1 cellular context compared by ENCODE assay signal in the genomic region with DNA sequence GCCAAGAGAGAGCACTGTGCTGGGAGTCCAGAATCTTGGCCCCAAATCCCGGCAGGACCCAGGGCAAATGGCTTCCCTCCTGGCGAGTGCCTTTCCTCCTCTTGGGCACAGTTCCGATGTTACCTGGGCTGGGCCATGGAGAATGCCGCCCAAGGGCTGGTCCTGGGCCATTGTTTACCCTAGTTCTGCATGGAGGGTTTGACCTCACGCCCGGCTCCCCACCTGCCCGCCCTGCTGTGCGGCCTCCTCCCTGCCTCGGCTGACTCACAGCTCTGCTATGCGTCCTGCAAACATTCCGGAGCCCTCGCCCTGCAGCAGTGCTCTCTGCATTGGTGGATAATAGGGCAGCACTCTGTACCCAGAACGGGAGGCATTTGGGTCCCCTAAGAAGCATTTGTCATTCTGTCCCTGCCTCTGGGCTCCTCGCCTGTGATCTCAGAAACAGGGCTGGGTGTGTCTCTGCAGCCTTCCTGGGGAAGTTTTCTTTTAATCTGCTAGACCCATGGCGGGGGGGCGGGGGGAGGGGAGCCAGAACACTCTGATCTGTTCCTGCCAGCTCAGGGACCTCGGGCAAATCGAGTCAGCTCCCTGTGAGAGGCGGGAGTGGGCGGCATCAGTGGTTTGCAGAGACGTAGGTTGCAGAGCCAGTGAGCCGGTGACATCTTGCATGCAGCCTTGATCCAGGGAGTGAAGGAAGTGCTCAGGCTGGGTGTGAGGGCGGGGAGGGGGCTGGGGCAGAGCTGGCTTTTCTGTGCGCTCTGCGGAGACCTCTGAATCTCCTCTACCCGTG.
A peak's percentile ranks its signal among the peaks of the same experiment; 100 is the strongest.
TF ChIP-seq lines count a peak whose summit lies in the region.

No MANE protein-coding gene starts in this region.

TF ChIP-seq in HepG2, 621 proteins besides CTCF, POLR2A, EP300 and RAD21 (continued from another document and continues in another):
- TF ChIP-seq SOX5 (CRISPR knock-in tag; IDR thresholded peaks at IDR 0.05; ENCODE audit: borderline replicate concordance) (peak; percentile 82), ZNF816 (CRISPR knock-in tag; IDR thresholded peaks at IDR 0.05; ENCODE audit: borderline replicate concordance) (no peak), ZNF670 (CRISPR knock-in tag; IDR thresholded peaks at IDR 0.05; ENCODE audit: borderline replicate concordance) (no peak), ZNF788 (CRISPR knock-in tag; IDR thresholded peaks at IDR 0.05; ENCODE audit: borderline replicate concordance) (peak; percentile 73; the same call in 1 of the 2 replicates), ZNF207 (IDR thresholded peaks at IDR 0.05; ENCODE audit: borderline replicate concordance) (no peak), SP5 (CRISPR knock-in tag; IDR thresholded peaks at IDR 0.05; ENCODE audit: borderline replicate concordance, low read depth) (peak; percentile 62), NFKBIZ (CRISPR knock-in tag; IDR thresholded peaks at IDR 0.05) (0 out of 2 replicates have a peak, but pooled peaks have one; percentile 65), RXRB (CRISPR knock-in tag; IDR thresholded peaks at IDR 0.05; ENCODE audit: borderline replicate concordance) (peak; percentile 81; the same call in 1 of the 2 replicates), CBX5 (CRISPR knock-in tag; IDR thresholded peaks at IDR 0.05; ENCODE audit: borderline replicate concordance) (peak; percentile 79; the same call in 1 of the 2 replicates), FOXP1 (IDR thresholded peaks at IDR 0.05) (no peak), FOXP1 (CRISPR knock-in tag; IDR thresholded peaks at IDR 0.05) (peak; percentile 45; the same call in 1 of the 2 replicates), JUNB (CRISPR knock-in tag; IDR thresholded peaks at IDR 0.05; ENCODE audit: borderline replicate concordance) (peak; percentile 99), THAP7 (CRISPR knock-in tag; IDR thresholded peaks at IDR 0.05) (no peak), ZNF343 (CRISPR knock-in tag; IDR thresholded peaks at IDR 0.05) (no peak), YY1 (IDR thresholded peaks at IDR 0.05; ENCODE audit: insufficient read depth, insufficient replicate concordance, low read depth, low read length) (peak; percentile 33), ARNT (IDR thresholded peaks at IDR 0.05) (no peak), GLI4 (CRISPR knock-in tag; IDR thresholded peaks at IDR 0.05; ENCODE audit: borderline replicate concordance) (no peak), ZNF703 (CRISPR knock-in tag; IDR thresholded peaks at IDR 0.05; ENCODE audit: borderline replicate concordance) (no peak), ZSCAN25 (CRISPR knock-in tag; IDR thresholded peaks at IDR 0.05) (peak; percentile 99), KLF12 (CRISPR knock-in tag; IDR thresholded peaks at IDR 0.05; ENCODE audit: borderline replicate concordance) (0 out of 2 replicates have a peak, but pooled peaks have one; percentile 46), ZNF160 (CRISPR knock-in tag; IDR thresholded peaks at IDR 0.05) (no peak), HINFP (CRISPR knock-in tag; IDR thresholded peaks at IDR 0.05; ENCODE audit: low read depth) (no peak), ATM (IDR thresholded peaks at IDR 0.05; ENCODE audit: borderline replicate concordance) (no peak), MYC (CRISPR knock-in tag; IDR thresholded peaks at IDR 0.05; ENCODE audit: borderline replicate concordance) (peak; percentile 23; the same call in 1 of the 2 replicates), MIER2 (CRISPR knock-in tag; IDR thresholded peaks at IDR 0.05) (no peak), ZBED4 (CRISPR knock-in tag; IDR thresholded peaks at IDR 0.05; ENCODE audit: borderline replicate concordance) (peak; percentile 48; the same call in 1 of the 2 replicates), ZBTB21 (CRISPR knock-in tag; IDR thresholded peaks at IDR 0.05) (peak; percentile 71; the same call in 1 of the 2 replicates), SALL1 (CRISPR knock-in tag; IDR thresholded peaks at IDR 0.05) (peak; percentile 79), RCOR2 (CRISPR knock-in tag; IDR thresholded peaks at IDR 0.05) (peak; percentile 60; the same call in 1 of the 2 replicates), ZNF337 (CRISPR knock-in tag; IDR thresholded peaks at IDR 0.05; ENCODE audit: borderline replicate concordance, low read depth) (no peak), DMAP1 (CRISPR knock-in tag; IDR thresholded peaks at IDR 0.05) (no peak), KMT2A (CRISPR knock-in tag; IDR thresholded peaks at IDR 0.05) (no peak), PBX2 (CRISPR knock-in tag; IDR thresholded peaks at IDR 0.05) (no peak), TEAD3 (CRISPR knock-in tag; optimal IDR thresholded peaks at IDR 0.05; ENCODE audit: borderline replicate concordance) (peak; percentile 100), MTA1 (CRISPR knock-in tag; IDR thresholded peaks at IDR 0.05; ENCODE audit: borderline replicate concordance) (peak; percentile 72; the same call in 1 of the 2 replicates), ZNF746 (CRISPR knock-in tag; IDR thresholded peaks at IDR 0.05) (peak; percentile 74), ZNF430 (CRISPR knock-in tag; IDR thresholded peaks at IDR 0.05) (no peak), ZNF354B (CRISPR knock-in tag; IDR thresholded peaks at IDR 0.05) (no peak), ZNF230 (CRISPR knock-in tag; IDR thresholded peaks at IDR 0.05) (no peak), PHF21A (CRISPR knock-in tag; IDR thresholded peaks at IDR 0.05) (peak; percentile 84), ZFP82 (CRISPR knock-in tag; IDR thresholded peaks at IDR 0.05; ENCODE audit: borderline replicate concordance) (no peak), ZNF557 (CRISPR knock-in tag; IDR thresholded peaks at IDR 0.05) (no peak), ZNF614 (CRISPR knock-in tag; IDR thresholded peaks at IDR 0.05; ENCODE audit: borderline replicate concordance) (peak; percentile 51; the same call in 1 of the 2 replicates), EED (CRISPR knock-in tag; IDR thresholded peaks at IDR 0.05) (no peak)
- TF ChIP-seq, protein P1, sequence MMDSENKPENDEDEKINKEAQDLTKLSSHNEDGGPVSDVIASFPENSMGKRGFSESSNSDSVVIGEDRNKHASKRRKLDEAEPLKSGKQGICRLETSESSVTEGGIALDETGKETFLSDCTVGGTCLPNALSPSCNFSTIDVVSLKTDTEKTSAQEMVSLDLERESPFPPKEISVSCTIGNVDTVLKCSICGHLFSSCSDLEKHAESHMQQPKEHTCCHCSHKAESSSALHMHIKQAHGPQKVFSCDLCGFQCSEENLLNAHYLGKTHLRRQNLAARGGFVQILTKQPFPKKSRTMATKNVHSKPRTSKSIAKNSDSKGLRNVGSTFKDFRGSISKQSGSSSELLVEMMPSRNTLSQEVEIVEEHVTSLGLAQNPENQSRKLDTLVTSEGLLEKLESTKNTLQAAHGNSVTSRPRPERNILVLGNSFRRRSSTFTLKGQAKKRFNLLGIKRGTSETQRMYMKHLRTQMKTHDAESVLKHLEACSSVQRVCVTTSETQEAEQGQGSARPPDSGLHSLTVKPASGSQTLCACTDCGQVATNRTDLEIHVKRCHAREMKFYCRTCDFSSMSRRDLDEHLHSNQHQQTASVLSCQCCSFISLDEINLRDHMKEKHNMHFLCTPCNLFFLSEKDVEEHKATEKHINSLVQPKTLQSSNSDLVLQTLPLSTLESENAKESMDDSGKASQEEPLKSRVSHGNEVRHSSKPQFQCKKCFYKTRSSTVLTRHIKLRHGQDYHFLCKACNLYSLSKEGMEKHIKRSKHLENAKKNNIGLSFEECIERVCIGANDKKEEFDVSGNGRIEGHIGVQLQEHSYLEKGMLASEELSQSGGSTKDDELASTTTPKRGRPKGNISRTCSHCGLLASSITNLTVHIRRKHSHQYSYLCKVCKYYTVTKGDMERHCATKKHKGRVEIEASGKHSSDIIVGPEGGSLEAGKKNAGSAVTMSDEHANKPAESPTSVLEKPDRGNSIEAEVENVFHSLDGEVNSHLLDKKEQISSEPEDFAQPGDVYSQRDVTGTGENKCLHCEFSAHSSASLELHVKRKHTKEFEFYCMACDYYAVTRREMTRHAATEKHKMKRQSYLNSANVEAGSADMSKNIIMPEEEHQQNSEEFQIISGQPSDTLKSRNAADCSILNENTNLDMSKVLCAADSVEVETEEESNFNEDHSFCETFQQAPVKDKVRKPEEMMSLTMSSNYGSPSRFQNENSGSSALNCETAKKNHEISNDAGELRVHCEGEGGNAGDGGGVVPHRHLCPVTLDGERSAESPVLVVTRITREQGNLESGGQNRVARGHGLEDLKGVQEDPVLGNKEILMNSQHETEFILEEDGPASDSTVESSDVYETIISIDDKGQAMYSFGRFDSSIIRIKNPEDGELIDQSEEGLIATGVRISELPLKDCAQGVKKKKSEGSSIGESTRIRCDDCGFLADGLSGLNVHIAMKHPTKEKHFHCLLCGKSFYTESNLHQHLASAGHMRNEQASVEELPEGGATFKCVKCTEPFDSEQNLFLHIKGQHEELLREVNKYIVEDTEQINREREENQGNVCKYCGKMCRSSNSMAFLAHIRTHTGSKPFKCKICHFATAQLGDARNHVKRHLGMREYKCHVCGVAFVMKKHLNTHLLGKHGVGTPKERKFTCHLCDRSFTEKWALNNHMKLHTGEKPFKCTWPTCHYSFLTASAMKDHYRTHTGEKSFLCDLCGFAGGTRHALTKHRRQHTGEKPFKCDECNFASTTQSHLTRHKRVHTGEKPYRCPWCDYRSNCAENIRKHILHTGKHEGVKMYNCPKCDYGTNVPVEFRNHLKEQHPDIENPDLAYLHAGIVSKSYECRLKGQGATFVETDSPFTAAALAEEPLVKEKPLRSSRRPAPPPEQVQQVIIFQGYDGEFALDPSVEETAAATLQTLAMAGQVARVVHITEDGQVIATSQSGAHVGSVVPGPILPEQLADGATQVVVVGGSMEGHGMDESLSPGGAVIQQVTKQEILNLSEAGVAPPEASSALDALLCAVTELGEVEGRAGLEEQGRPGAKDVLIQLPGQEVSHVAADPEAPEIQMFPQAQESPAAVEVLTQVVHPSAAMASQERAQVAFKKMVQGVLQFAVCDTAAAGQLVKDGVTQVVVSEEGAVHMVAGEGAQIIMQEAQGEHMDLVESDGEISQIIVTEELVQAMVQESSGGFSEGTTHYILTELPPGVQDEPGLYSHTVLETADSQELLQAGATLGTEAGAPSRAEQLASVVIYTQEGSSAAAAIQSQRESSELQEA (CRISPR knock-in tag; IDR thresholded peaks at IDR 0.05; ENCODE audit: not compliant biosample characterization) = no peak
- TF ChIP-seq, protein P2, sequence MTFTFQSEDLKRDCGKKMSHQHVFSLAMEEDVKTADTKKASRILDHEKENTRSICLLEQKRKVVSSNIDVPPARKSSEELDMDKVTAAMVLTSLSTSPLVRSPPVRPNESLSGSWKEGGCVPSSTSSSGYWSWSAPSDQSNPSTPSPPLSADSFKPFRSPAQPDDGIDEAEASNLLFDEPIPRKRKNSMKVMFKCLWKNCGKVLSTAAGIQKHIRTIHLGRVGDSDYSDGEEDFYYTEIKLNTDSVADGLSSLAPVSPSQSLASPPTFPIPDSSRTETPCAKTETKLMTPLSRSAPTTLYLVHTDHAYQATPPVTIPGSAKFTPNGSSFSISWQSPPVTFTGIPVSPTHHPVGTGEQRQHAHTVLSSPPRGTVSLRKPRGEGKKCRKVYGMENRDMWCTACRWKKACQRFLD (CRISPR knock-in tag; IDR thresholded peaks at IDR 0.05; ENCODE audit: borderline replicate concordance) = no peak
